ENCODE assay signal across 12 cellular contexts in genomic region chr1:117346206-117346928, GRCh38. TPM values are rescaled to one million over a fixed set of nuclear protein-coding genes. Genes with fewer than 3 reads are reported as not detected.
A peak's percentile ranks its signal among the peaks of the same experiment; 100 is the strongest.
DNase-seq lines count a peak whose midpoint lies in the region; ATAC-seq and TF ChIP-seq lines count a peak whose summit lies in the region.
"Had no signal": no experiment of that assay in that cellular context is flagged by ENCODE, and none has a peak within 500 bp of the region (broad histone marks: within the 10 kb centered on the region; RNA-seq: fewer than 3 reads in every experiment).

No MANE protein-coding gene starts in this region.

- H3K27ac ChIP-seq in thyroid gland, result no peak overlapping the region
- H3K27ac ChIP-seq: spleen, uterus had no signal

- peaks cover 8% of the 10 kb centered on the region for H3K4me1 Mint-ChIP-seq in activated CD8-positive, alpha-beta memory T cell treated with anti-CD3 and anti-CD28 coated beads, Interleukin-2, amount 10 ng/mL, durations not matched to agents 7 days and 5 days

- no peak overlapping the region for H3K4me3 ChIP-seq in epithelial cell of esophagus (ENCODE audit: low read length)
- no peak overlapping the region for H3K4me3 ChIP-seq in thyroid gland (replicated peaks in 1 of 3)
- H3K4me3 ChIP-seq: spleen, uterus had no signal

- H3K27me3 ChIP-seq in thyroid gland, result no peaks in the 10 kb centered on the region
- H3K27me3 ChIP-seq: spleen, uterus had no signal

- ATAC-seq in activated CD8-positive, alpha-beta memory T cell treated with anti-CD3 and anti-CD28 coated beads, Interleukin-2, amount 10 ng/mL, durations not matched to agents 7 days and 5 days, result no peak

- no peak overlapping the region for H3K27ac Mint-ChIP-seq in activated CD8-positive, alpha-beta memory T cell treated with anti-CD3 and anti-CD28 coated beads, Interleukin-2, amount 10 ng/mL, durations not matched to agents 7 days and 5 days
- H3K27ac Mint-ChIP-seq: activated naive CD4-positive, alpha-beta T cell treated with anti-CD3 and anti-CD28 coated beads, Interleukin-2, amount 50 U/mL, for 24 hours had no signal

- no peaks in the 10 kb centered on the region for H3K4me1 ChIP-seq in thyroid gland
- H3K4me1 ChIP-seq: uterus had no signal

- no peaks in the 10 kb centered on the region for H3K9me3 Mint-ChIP-seq in activated CD8-positive, alpha-beta memory T cell treated with anti-CD3 and anti-CD28 coated beads, Interleukin-2, amount 10 ng/mL, durations not matched to agents 7 days and 5 days (ENCODE audit: low read depth)
- H3K9me3 Mint-ChIP-seq: activated naive CD4-positive, alpha-beta T cell treated with anti-CD3 and anti-CD28 coated beads, Interleukin-2, amount 50 U/mL, for 24 hours had no signal

- no peaks in the 10 kb centered on the region for H3K36me3 ChIP-seq in thyroid gland
- H3K36me3 ChIP-seq: spleen, uterus had no signal

- TF ChIP-seq POLR2A in thyroid gland (IDR thresholded peaks at IDR 0.05), result no peak

- H3K27me3 Mint-ChIP-seq in activated CD8-positive, alpha-beta memory T cell treated with anti-CD3 and anti-CD28 coated beads, Interleukin-2, amount 10 ng/mL, durations not matched to agents 7 days and 5 days, result no peaks in the 10 kb centered on the region
- H3K27me3 Mint-ChIP-seq: activated naive CD4-positive, alpha-beta T cell treated with anti-CD3 and anti-CD28 coated beads, Interleukin-2, amount 50 U/mL, for 24 hours had no signal

- TF ChIP-seq CTCF in epithelial cell of esophagus (IDR thresholded peaks at IDR 0.05; ENCODE audit: insufficient read depth, low read depth, low read length, missing control alignments) (no peak), thyroid gland (IDR thresholded peaks at IDR 0.05) (no peak)

- no peaks in the 10 kb centered on the region for H3K9me3 ChIP-seq in thyroid gland
- H3K9me3 ChIP-seq: spleen, uterus had no signal

- intact Hi-C loops in thyroid gland (cut with DNase I), result no loop called here

- DNase-seq in NCI-H510A treated with DMSO at 0.1 percent for 48 hours (lab: John Stamatoyannopoulos, UW), result peak; percentile 23
- no peak for DNase-seq in NCI-H510A (lab: John Stamatoyannopoulos, UW)
- peak; percentile 32 for DNase-seq in EL
- DNase-seq in NCI-H2107 treated with DMSO at 0.1 percent for 48 hours (lab: John Stamatoyannopoulos, UW; ENCODE audit: unreplicated experiment), result peak; percentile 79
- DNase-seq in epithelial cell of esophagus (ENCODE audit: low read depth), result peak; percentile 61
- no peak for DNase-seq in NCI-H524 treated with DMSO at 0.1 percent for 48 hours (lab: John Stamatoyannopoulos, UW)
- DNase-seq in activated CD8-positive, alpha-beta memory T cell treated with anti-CD3 and anti-CD28 coated beads, Interleukin-2, amount 10 ng/mL, durations not matched to agents 7 days and 5 days, result no peak
- no peak for DNase-seq in thyroid gland
- DNase-seq: DMS 273 treated with DMSO at 0.1 percent for 48 hours, spleen, uterus had no signal

- CTCF ChIA-PET in activated CD8-positive, alpha-beta memory T cell treated with anti-CD3 and anti-CD28 coated beads, Interleukin-2, amount 10 ng/mL, durations not matched to agents 7 days and 5 days (lab: Charles Lee), result no interaction called here

- H3K4me3 Mint-ChIP-seq in activated CD8-positive, alpha-beta memory T cell treated with anti-CD3 and anti-CD28 coated beads, Interleukin-2, amount 10 ng/mL, durations not matched to agents 7 days and 5 days, result no peak overlapping the region
- H3K4me3 Mint-ChIP-seq: activated naive CD4-positive, alpha-beta T cell treated with anti-CD3 and anti-CD28 coated beads, Interleukin-2, amount 50 U/mL, for 24 hours had no signal

- WGBS in thyroid gland, 2 donors, result 74 to 76% methylated on average over 4 of the region's 4 CpGs

- no peaks in the 10 kb centered on the region for H3K36me3 Mint-ChIP-seq in activated CD8-positive, alpha-beta memory T cell treated with anti-CD3 and anti-CD28 coated beads, Interleukin-2, amount 10 ng/mL, durations not matched to agents 7 days and 5 days
- H3K36me3 Mint-ChIP-seq: activated naive CD4-positive, alpha-beta T cell treated with anti-CD3 and anti-CD28 coated beads, Interleukin-2, amount 50 U/mL, for 24 hours had no signal

RNA-seq across cellular contexts. Expression of gene MAN1A2, which starts 20.9 kb away (rescaled TPM):
- total RNA-seq in activated CD8-positive, alpha-beta memory T cell treated with anti-CD3 and anti-CD28 coated beads, Interleukin-2, amount 10 ng/mL, durations not matched to agents 7 days and 5 days, result 10 to 100 TPM; 28.8 to 30.2 TPM
- 10 to 100 TPM; 55.0 to 84.2 (median 79.8) TPM for total RNA-seq in thyroid gland

Comparison
In these comparisons a context has a peak if more than half of its experiments do, and no peak if none do; other contexts are left out.
1. DNase-seq: peak in NCI-H510A treated with DMSO at 0.1 percent for 48 hours (single experiment), EL (single experiment), NCI-H2107 treated with DMSO at 0.1 percent for 48 hours (single experiment) and epithelial cell of esophagus (single experiment); none in NCI-H510A (single experiment), NCI-H524 treated with DMSO at 0.1 percent for 48 hours (single experiment), activated CD8-positive, alpha-beta memory T cell treated with anti-CD3 and anti-CD28 coated beads, Interleukin-2, amount 10 ng/mL, durations not matched to agents 7 days and 5 days (single experiment) and thyroid gland (0 of 2).